In genomic region chr16:14961405-14962186, GRCh38 we compare ENCODE assay signal across 23 cellular contexts.
"Had no signal": no experiment of that assay in that cellular context is flagged by ENCODE, and none has a peak within 500 bp of the region (broad histone marks: within the 10 kb centered on the region; RNA-seq: fewer than 3 reads in every experiment).

No MANE protein-coding gene starts in this region.

- H3K4me3 ChIP-seq: gastrocnemius medialis, right atrium auricular region, spleen, testis, transverse colon, uterus had no signal

- H3K4me1 ChIP-seq: right atrium auricular region, spleen, uterus had no signal

- H3K4me3 Mint-ChIP-seq: activated naive CD8-positive, alpha-beta T cell; central memory CD8-positive, alpha-beta T cell; naive thymus-derived CD4-positive, alpha-beta T cell had no signal

- ATAC-seq: activated CD4-positive, CD25-positive, alpha-beta regulatory T cell treated with anti-CD3 and anti-CD28 coated beads, Interleukin-2, amount 50 U/mL, for 24 hours; gastrocnemius medialis; left cardiac atrium; left ventricle myocardium superior; naive thymus-derived CD4-positive, alpha-beta T cell had no signal

- H3K36me3 ChIP-seq: gastrocnemius medialis, right atrium auricular region, spleen, transverse colon, uterus, WERI-Rb-1 had no signal

- DNase-seq: activated CD4-positive, alpha-beta T cell treated with anti-CD3 and anti-CD28 coated beads for 48 hours; activated CD4-positive, alpha-beta T cell treated with anti-CD3 and anti-CD28 coated beads, Interleukin-2, amount 50 U/mL, for 48 hours; activated CD8-positive, alpha-beta memory T cell treated with anti-CD3 and anti-CD28 coated beads for 24 hours; activated effector memory CD4-positive, alpha-beta T cell treated with Interleukin-2 at 50 U/mL for 16 hours; activated naive CD4-positive, alpha-beta T cell treated with Interleukin-2 at 50 U/mL for 16 hours; anterior cingulate cortex; effector CD8-positive, alpha-beta T cell; gastrocnemius medialis; glutamatergic neuron; left cardiac atrium; left ventricle myocardium superior; naive thymus-derived CD4-positive, alpha-beta T cell; nucleus accumbens; spleen; stimulated activated naive CD4-positive, alpha-beta T cell treated with Interleukin-2 at 50 U/mL for 16 hours; testis; transverse colon; uterus; WERI-Rb-1 had no signal

- H3K9me3 ChIP-seq: gastrocnemius medialis, testis, transverse colon, uterus had no signal

- H3K4me1 Mint-ChIP-seq: central memory CD8-positive, alpha-beta T cell; naive thymus-derived CD4-positive, alpha-beta T cell had no signal

- H3K27ac Mint-ChIP-seq: activated naive CD8-positive, alpha-beta T cell; naive thymus-derived CD4-positive, alpha-beta T cell had no signal

- H3K27me3 ChIP-seq: gastrocnemius medialis, right atrium auricular region, testis, transverse colon, uterus had no signal

- H3K27ac ChIP-seq: gastrocnemius medialis, right atrium auricular region, spleen, testis, transverse colon, uterus, WERI-Rb-1 had no signal
